Comparison of ENCODE assay signal across 10 cellular contexts in the genomic region with DNA sequence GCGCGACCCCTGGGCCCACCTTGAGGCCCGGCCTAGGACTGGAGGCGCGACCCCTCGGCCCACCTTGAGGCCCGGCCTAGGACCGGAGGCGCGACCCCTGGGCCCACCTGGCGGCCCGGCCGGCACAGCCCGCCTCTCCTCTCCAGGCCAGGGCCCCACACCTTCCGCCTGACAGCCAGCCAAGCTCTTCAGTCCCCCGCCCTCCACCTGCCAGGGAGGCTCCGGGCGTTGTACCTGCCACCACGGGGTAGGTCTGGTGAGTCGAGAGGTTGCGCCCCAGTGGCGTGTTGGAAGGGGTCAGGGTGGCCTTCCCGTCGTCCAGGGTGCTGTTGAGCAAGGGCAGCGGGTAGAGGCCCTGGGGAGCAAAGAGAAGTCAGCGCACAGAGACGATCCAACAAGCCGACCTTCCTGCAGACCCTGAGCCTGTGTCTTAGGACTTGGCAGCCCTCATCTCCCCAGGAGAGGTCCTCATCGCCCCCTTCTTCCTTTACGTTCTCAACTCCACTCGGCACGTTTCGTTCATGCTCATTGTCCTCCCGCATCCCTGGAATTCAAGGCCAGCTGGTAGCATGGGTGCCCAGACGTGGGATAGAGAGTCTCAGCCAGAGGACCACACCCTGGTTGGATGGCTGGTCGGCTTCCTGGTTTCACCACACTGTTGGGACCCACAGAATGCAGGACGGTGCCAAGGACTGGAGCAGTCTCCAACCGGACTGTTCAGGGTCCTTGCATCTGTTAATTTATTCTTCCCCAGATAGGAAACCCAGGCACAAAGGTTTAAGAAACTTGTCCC. TPM values are rescaled to one million over a fixed set of nuclear protein-coding genes. Genes with fewer than 3 reads are reported as not detected.
DNase-seq lines count a peak whose midpoint lies in the region; ATAC-seq and TF ChIP-seq lines count a peak whose summit lies in the region.
"Had no signal": no experiment of that assay in that cellular context is flagged by ENCODE, and none has a peak within 500 bp of the region (broad histone marks: within the 10 kb centered on the region; RNA-seq: fewer than 3 reads in every experiment).

No MANE protein-coding gene starts in this region.

- no peak overlapping the region for H3K23ac ChIP-seq in mesenchymal stem cell (ENCODE audit: low read length in 2 of 2)

- H3K9ac ChIP-seq in mesenchymal stem cell (ENCODE audit: low read length) (peak overlapping the region; percentile 81), Karpas-422 (ENCODE audit: low read length) (no peak overlapping the region)

- H3K4me3 Mint-ChIP-seq in activated naive CD8-positive, alpha-beta T cell treated with anti-CD3 and anti-CD28 coated beads for 36 hours = peak overlapping the region; percentile 74

- TF ChIP-seq CTCF in right atrium auricular region (IDR thresholded peaks at IDR 0.05) = no peak
- TF ChIP-seq CTCF in upper lobe of right lung (IDR thresholded peaks at IDR 0.05) = no peak

- H3K4me2 ChIP-seq in mesenchymal stem cell (ENCODE audit: low read length, poor library complexity, severe bottlenecking) (no peak overlapping the region), Karpas-422 (ENCODE audit: low read depth, low read length, poor library complexity, severe bottlenecking) (no peak overlapping the region)

- no peaks in the 10 kb centered on the region for H4K20me1 ChIP-seq in Karpas-422 (ENCODE audit: insufficient read depth, low read depth, low read length)

- ATAC-seq in Right ventricle myocardium superior (ENCODE audit: poor library complexity) (no peak), upper lobe of right lung (peak; percentile 57)

- no peaks in the 10 kb centered on the region for H3K79me2 ChIP-seq in Karpas-422 (ENCODE audit: low read length)

- H2AK5ac ChIP-seq in mesenchymal stem cell (ENCODE audit: low read length, severe bottlenecking) = peak overlapping the region; percentile 23

- H2AFZ ChIP-seq in mesenchymal stem cell (ENCODE audit: low read depth, low read length) = no peak overlapping the region
- H2AFZ ChIP-seq in Karpas-422 (ENCODE audit: low read length) = no peak overlapping the region

- no peak overlapping the region for H3K18ac ChIP-seq in mesenchymal stem cell (ENCODE audit: low read depth in 1 of 2, low read length in 2 of 2)

- H3K27me3 Mint-ChIP-seq in activated naive CD8-positive, alpha-beta T cell treated with anti-CD3 and anti-CD28 coated beads for 36 hours = no peaks in the 10 kb centered on the region

- no peak overlapping the region for H2BK5ac ChIP-seq in mesenchymal stem cell (ENCODE audit: low read depth, low read length, poor library complexity, severe bottlenecking)

- H3K14ac ChIP-seq in mesenchymal stem cell (ENCODE audit: low read length in 2 of 2) = peak overlapping the region in 1 of 2 experiments; percentile 2

- no peak overlapping the region for H2BK15ac ChIP-seq in mesenchymal stem cell (ENCODE audit: low read depth, poor library complexity, severe bottlenecking)

- H3K9me3 ChIP-seq in right atrium auricular region (no peaks in the 10 kb centered on the region), mesenchymal stem cell (ENCODE audit: control insufficient read depth, low read length) (no peaks in the 10 kb centered on the region), upper lobe of right lung (no peaks in the 10 kb centered on the region), Karpas-422 (ENCODE audit: low read length) (no peaks in the 10 kb centered on the region)

- H3K4me3 ChIP-seq in right atrium auricular region (peak overlapping the region in 1 of 2 donors; percentile 51), mesenchymal stem cell (ENCODE audit: insufficient read depth in 1 of 2, low read depth in 1 of 2, low read length in 2 of 2) (peak overlapping the region in 1 of 2 experiments; percentile 72), upper lobe of right lung (peak overlapping the region; percentile 42), Karpas-422 (ENCODE audit: low read length) (no peak overlapping the region)

- H3K27ac Mint-ChIP-seq in activated naive CD8-positive, alpha-beta T cell treated with anti-CD3 and anti-CD28 coated beads for 36 hours = peak overlapping the region; percentile 47

- H3K9me2 ChIP-seq in Karpas-422 (replicated peaks; ENCODE audit: insufficient read depth, low read length) = no peaks in the 10 kb centered on the region

- H4K8ac ChIP-seq in mesenchymal stem cell (ENCODE audit: low read length) = no peak overlapping the region

- peaks cover 0 to 39% of the 10 kb centered on the region in 2 donors for H3K4me1 ChIP-seq in right atrium auricular region
- peaks cover 33% of the 10 kb centered on the region for H3K4me1 ChIP-seq in mesenchymal stem cell (ENCODE audit: control insufficient read depth, insufficient read depth, low read depth, low read length)
- peaks cover 19% of the 10 kb centered on the region for H3K4me1 ChIP-seq in upper lobe of right lung
- no peaks in the 10 kb centered on the region for H3K4me1 ChIP-seq in Karpas-422 (ENCODE audit: low read length)

- H3K27me3 ChIP-seq in right atrium auricular region = no peaks in the 10 kb centered on the region
- H3K27me3 ChIP-seq in mesenchymal stem cell (ENCODE audit: control insufficient read depth in 1 of 2, insufficient read depth in 1 of 2, low read length in 2 of 2) = no peaks in the 10 kb centered on the region
- no peaks in the 10 kb centered on the region for H3K27me3 ChIP-seq in upper lobe of right lung
- H3K27me3 ChIP-seq in Karpas-422 (ENCODE audit: low read length) = no peaks in the 10 kb centered on the region

- H3K27ac ChIP-seq in right atrium auricular region (peak overlapping the region; percentile 3 to 68), mesenchymal stem cell (ENCODE audit: low read length, poor library complexity, severe bottlenecking) (no peak overlapping the region), upper lobe of right lung (no peak overlapping the region), Karpas-422 (ENCODE audit: low read length) (no peak overlapping the region)

- peaks cover 28% of the 10 kb centered on the region for H3K36me3 Mint-ChIP-seq in activated naive CD8-positive, alpha-beta T cell treated with anti-CD3 and anti-CD28 coated beads for 36 hours

- WGBS in mesenchymal stem cell = 96% methylated on average over 38 of the region's 38 CpGs

- intact Hi-C loops in Right ventricle myocardium superior (cut with DNase I) = no loop called here
- intact Hi-C loops in upper lobe of right lung (cut with DNase I) = no loop called here

- no peak overlapping the region for H4K91ac ChIP-seq in mesenchymal stem cell (ENCODE audit: low read length)

- peaks cover 1% of the 10 kb centered on the region for H3K79me1 ChIP-seq in mesenchymal stem cell (replicated peaks; ENCODE audit: low read length, poor library complexity, severe bottlenecking)

- H3K4ac ChIP-seq in mesenchymal stem cell (ENCODE audit: low read depth in 1 of 2, low read length in 2 of 2) = no peak overlapping the region

- H3K9me3 Mint-ChIP-seq in activated naive CD8-positive, alpha-beta T cell treated with anti-CD3 and anti-CD28 coated beads for 36 hours = no peaks in the 10 kb centered on the region

- no peak overlapping the region for H2BK12ac ChIP-seq in mesenchymal stem cell (ENCODE audit: low read length in 2 of 2)

- no peaks in the 10 kb centered on the region for H3K36me3 ChIP-seq in right atrium auricular region
- peaks cover 27 to 49% of the 10 kb centered on the region in 2 experiments for H3K36me3 ChIP-seq in mesenchymal stem cell (ENCODE audit: control insufficient read depth in 1 of 2, insufficient read depth in 2 of 2, low read depth in 1 of 2, low read length in 2 of 2)
- no peaks in the 10 kb centered on the region for H3K36me3 ChIP-seq in upper lobe of right lung
- H3K36me3 ChIP-seq in Karpas-422 (ENCODE audit: insufficient read depth, low read length) = no peaks in the 10 kb centered on the region

- DNase-seq in right atrium auricular region (ENCODE audit: low spot score) = no peak
- DNase-seq in Right ventricle myocardium superior = no peak
- DNase-seq in activated naive CD8-positive, alpha-beta T cell treated with anti-CD3 and anti-CD28 coated beads for 36 hours = no peak
- DNase-seq in mesenchymal stem cell = no peak
- DNase-seq in upper lobe of right lung = peak; percentile 79
- no peak for DNase-seq in NCI-H82 (lab: John Stamatoyannopoulos, UW)
- no peak for DNase-seq in Karpas-422
- DNase-seq in cerebellum (ENCODE audit: low spot score) = no peak
- DNase-seq: NCI-H2029; stimulated activated CD4-positive, alpha-beta T cell treated with anti-CD3 and anti-CD28 coated beads, Interleukin-4, amount 100 ng/mL, for 4 hours had no signal

- H2BK120ac ChIP-seq in mesenchymal stem cell (ENCODE audit: low read depth, low read length) = no peak overlapping the region

- H3K4me1 Mint-ChIP-seq in activated naive CD8-positive, alpha-beta T cell treated with anti-CD3 and anti-CD28 coated beads for 36 hours = peaks cover 34% of the 10 kb centered on the region

RNA-seq across cellular contexts. Expression of a gene that starts 42.2 kb away (rescaled TPM):
- total RNA-seq in right atrium auricular region (1 to 10 TPM in 1 of 2 donors, under 1 TPM in 1; 0.37 to 1.2 TPM), Right ventricle myocardium superior (0.35 TPM), upper lobe of right lung (1.6 TPM), cerebellum (not detected)
- 1 to 10 TPM; 2.0 to 2.3 TPM for total RNA-seq in activated naive CD8-positive, alpha-beta T cell treated with anti-CD3 and anti-CD28 coated beads for 36 hours
- 0.03 TPM for polyA plus RNA-seq in mesenchymal stem cell (2013, experiment 1 of 2)
- polyA plus RNA-seq in mesenchymal stem cell (2013, experiment 2 of 2) = 0.10 TPM
- total RNA-seq in Karpas-422 (2014; rRNA removed; shearing (Covaris generic); ENCODE audit: low replicate concordance) = 0.90 and 1.5 TPM in 2 replicates

Comparison
In these comparisons a context has a peak if more than half of its experiments do, and no peak if none do; other contexts are left out.
1. H3K27ac ChIP-seq: peak in right atrium auricular region (2 of 2); none in mesenchymal stem cell (single experiment), upper lobe of right lung (single experiment) and Karpas-422 (single experiment).